Comparison of ENCODE assay signal across 19 cellular contexts in genomic region chr4:74499986-74500781, GRCh38. TPM values are rescaled to one million over a fixed set of nuclear protein-coding genes. Genes with fewer than 3 reads are reported as not detected.
DNase-seq lines count a peak whose midpoint lies in the region; ATAC-seq, FAIRE-seq and TF ChIP-seq lines count a peak whose summit lies in the region.
"Had no signal": no experiment of that assay in that cellular context is flagged by ENCODE, and none has a peak within 500 bp of the region (broad histone marks: within the 10 kb centered on the region; RNA-seq: fewer than 3 reads in every experiment).

No MANE protein-coding gene starts in this region.

- H4K20me1 ChIP-seq in endothelial cell of umbilical vein (replicated peaks; ENCODE audit: control insufficient read depth, extremely low read depth, insufficient read depth, low read length) = no peaks in the 10 kb centered on the region

- dilution Hi-C loops in endothelial cell of umbilical vein (cut with MboI; ENCODE audit: extremely low pct_ligation_motif_present, low sequenced_read_pairs) = no loop called here

- H3K4me1 ChIP-seq in endothelial cell of umbilical vein (ENCODE audit: control insufficient read depth, extremely low read depth, insufficient read depth, low read length) = peaks cover 23% of the 10 kb centered on the region
- H3K4me1 ChIP-seq in aorta (ENCODE audit: control insufficient read depth in 1 of 2, insufficient read depth in 2 of 2, low read length in 2 of 2) = no peaks in the 10 kb centered on the region
- H3K4me1 ChIP-seq: gastrocnemius medialis, HAP-1, psoas muscle, suprapubic skin had no signal

- H3K9me1 ChIP-seq in endothelial cell of umbilical vein (replicated peaks; ENCODE audit: control insufficient read depth, extremely low read depth, insufficient read depth, low read length) = no peaks in the 10 kb centered on the region

- H3K4me3 ChIP-seq in endothelial cell of umbilical vein (replicated peaks in 1 of 3; ENCODE audit: insufficient read depth in 1 of 3, low read depth in 1 of 3, low read length in 3 of 3) = no peak overlapping the region
- no peak overlapping the region for H3K4me3 ChIP-seq in aorta (ENCODE audit: low read length in 2 of 2)
- H3K4me3 ChIP-seq: gastrocnemius medialis, HAP-1, psoas muscle, suprapubic skin had no signal

- FAIRE-seq in endothelial cell of umbilical vein (lab: Jason Lieb, UNC) = no peak
- FAIRE-seq: colon, HTR-8/SVneo had no signal

- H3K27me3 ChIP-seq in endothelial cell of umbilical vein (ENCODE audit: control insufficient read depth in 2 of 2, insufficient read depth in 2 of 2, low read length in 2 of 2) (no peaks in the 10 kb centered on the region), aorta (ENCODE audit: control insufficient read depth in 1 of 2, insufficient read depth in 2 of 2, low read length in 1 of 2) (no peaks in the 10 kb centered on the region)
- H3K27me3 ChIP-seq: gastrocnemius medialis, suprapubic skin had no signal

- intact Hi-C loops in endothelial cell of umbilical vein (cut with micrococcal nuclease) (no loop called here), aorta (cut with DNase I) (no loop called here)

- no peak overlapping the region for H3K4me3 Mint-ChIP-seq in stimulated activated naive CD8-positive, alpha-beta T cell treated with anti-CD3 and anti-CD28 coated beads, Interleukin-15, amount 100 ng/mL, for 72 hours

- WGBS in aorta, 2 donors = 88 to 94% methylated on average over 4 of the region's 4 CpGs

- H3K4me2 ChIP-seq in endothelial cell of umbilical vein (ENCODE audit: insufficient read depth, low read length) = no peak overlapping the region

- H3K9ac ChIP-seq in endothelial cell of umbilical vein (replicated peaks; ENCODE audit: extremely low read depth, insufficient read depth, low read length) = no peak overlapping the region

- no peaks in the 10 kb centered on the region for H3K4me1 Mint-ChIP-seq in stimulated activated naive CD8-positive, alpha-beta T cell treated with anti-CD3 and anti-CD28 coated beads, Interleukin-15, amount 100 ng/mL, for 72 hours

- POLR2A ChIA-PET in endothelial cell of umbilical vein (lab: Charles Lee) = no interaction called here

- no peak for TF ChIP-seq POLR2A in endothelial cell of umbilical vein (IDR thresholded peaks at IDR 0.05; ENCODE audit: low read depth, low read length)

- no peak for DNase-seq in stimulated activated naive CD8-positive, alpha-beta T cell treated with anti-CD3 and anti-CD28 coated beads, Interleukin-15, Interleukin-2, amounts not matched to agents 100 U/mL and 50 U/mL, for 24 hours
- no peak for DNase-seq in stimulated activated naive CD8-positive, alpha-beta T cell treated with anti-CD3 and anti-CD28 coated beads, Interleukin-15, amount 100 ng/mL, for 72 hours
- DNase-seq in endothelial cell of umbilical vein (ENCODE audit: low read depth, low spot score) = no peak
- DNase-seq in aorta = peak in 1 of 2 donors; percentile 23
- no peak for DNase-seq in stimulated activated CD8-positive, alpha-beta memory T cell treated with anti-CD3 and anti-CD28 coated beads, Interleukin-4, amount 100 ng/mL, for 48 hours
- no peak for DNase-seq in iPS-NIHi11 (ENCODE audit: low spot score)
- DNase-seq: activated CD4-positive, alpha-beta T cell treated with anti-CD3 and anti-CD28 coated beads, Interleukin-2, amount 50 U/mL, for 1 hour; activated naive CD4-positive, alpha-beta T cell treated with Interleukin-2 at 50 U/mL for 16 hours; gastrocnemius medialis; psoas muscle; stimulated activated CD4-positive, alpha-beta T cell treated with anti-CD3 and anti-CD28 coated beads, Interleukin-4, amount 100 ng/mL, for 24 hours had no signal

- H3K27ac ChIP-seq in endothelial cell of umbilical vein (ENCODE audit: insufficient read depth, low read depth, low read length) (no peak overlapping the region), aorta (ENCODE audit: low read depth in 1 of 2, low read length in 2 of 2) (no peak overlapping the region)
- H3K27ac ChIP-seq: gastrocnemius medialis, psoas muscle, suprapubic skin had no signal

- CTCF ChIA-PET in endothelial cell of umbilical vein (lab: Charles Lee) = interaction anchor here (2.1 kb wide), 1 partner anchor 176 kb away, joined by 5 read pairs; no protein-coding TSS in a partner anchor

- peaks cover 25% of the 10 kb centered on the region for H3K27me3 Mint-ChIP-seq in stimulated activated naive CD8-positive, alpha-beta T cell treated with anti-CD3 and anti-CD28 coated beads, Interleukin-15, amount 100 ng/mL, for 72 hours

- BruUV-seq in endothelial cell of umbilical vein (replicated peaks; lab: Mats Ljungman, UMichigan) = no TSS peak

- ATAC-seq in stimulated activated naive CD8-positive, alpha-beta T cell treated with anti-CD3 and anti-CD28 coated beads, Interleukin-15, Interleukin-2, amounts not matched to agents 100 U/mL and 50 U/mL, for 24 hours = peak; percentile 3
- no peak for ATAC-seq in stimulated activated naive CD8-positive, alpha-beta T cell treated with anti-CD3 and anti-CD28 coated beads, Interleukin-15, amount 100 ng/mL, for 72 hours
- ATAC-seq in HG03378 (IDR thresholded peaks at IDR 0.05; ENCODE audit: unreplicated experiment) (peak; percentile 90), aorta (ENCODE audit: low FRiP score) (peak; percentile 36), HG02571 (IDR thresholded peaks at IDR 0.05; ENCODE audit: unreplicated experiment) (no peak)
- ATAC-seq: gastrocnemius medialis, psoas muscle, SK-N-SH treated with all-trans-retinoic acid at 6 μM for 48 hours had no signal

- no peak overlapping the region for H3K27ac Mint-ChIP-seq in stimulated activated naive CD8-positive, alpha-beta T cell treated with anti-CD3 and anti-CD28 coated beads, Interleukin-15, amount 100 ng/mL, for 72 hours

- no peaks in the 10 kb centered on the region for H3K9me3 Mint-ChIP-seq in stimulated activated naive CD8-positive, alpha-beta T cell treated with anti-CD3 and anti-CD28 coated beads, Interleukin-15, amount 100 ng/mL, for 72 hours

- TF ChIP-seq CTCF in endothelial cell of umbilical vein (IDR thresholded peaks at IDR 0.05; ENCODE audit: extremely low read depth in 1 of 2, insufficient read depth in 1 of 2, low read depth in 1 of 2, low read length in 2 of 2) = no peak

- H3K9me3 ChIP-seq in endothelial cell of umbilical vein (replicated peaks; ENCODE audit: control insufficient read depth, insufficient read depth, low read length) = no peaks in the 10 kb centered on the region
- peaks cover 8% of the 10 kb centered on the region for H3K9me3 ChIP-seq in aorta (ENCODE audit: control insufficient read depth, low read length)
- H3K9me3 ChIP-seq: gastrocnemius medialis, HAP-1, psoas muscle, suprapubic skin had no signal

- no peaks in the 10 kb centered on the region for H3K79me2 ChIP-seq in endothelial cell of umbilical vein (ENCODE audit: control insufficient read depth, insufficient read depth, low read length)

- no peaks in the 10 kb centered on the region for H3K36me3 ChIP-seq in endothelial cell of umbilical vein (ENCODE audit: control insufficient read depth in 2 of 2, extremely low read depth in 1 of 2, insufficient read depth in 2 of 2, low read length in 2 of 2)
- H3K36me3 ChIP-seq in aorta (ENCODE audit: control insufficient read depth in 1 of 2, insufficient read depth in 2 of 2, low read length in 1 of 2) = no peaks in the 10 kb centered on the region
- H3K36me3 ChIP-seq: gastrocnemius medialis, HAP-1, suprapubic skin had no signal

- peak overlapping the region; percentile 16 for H2AFZ ChIP-seq in endothelial cell of umbilical vein (ENCODE audit: low read depth, low read length)

TF ChIP-seq in endothelial cell of umbilical vein, 7 proteins besides CTCF, POLR2A, EP300 and RAD21:
- TF ChIP-seq FOS (IDR thresholded peaks at IDR 0.05; ENCODE audit: borderline replicate concordance, insufficient read depth, low read length) = no peak
- TF ChIP-seq GATA2 (IDR thresholded peaks at IDR 0.05; ENCODE audit: insufficient read depth, insufficient read length, low read depth, low read length) = no peak
- TF ChIP-seq, protein P1, sequence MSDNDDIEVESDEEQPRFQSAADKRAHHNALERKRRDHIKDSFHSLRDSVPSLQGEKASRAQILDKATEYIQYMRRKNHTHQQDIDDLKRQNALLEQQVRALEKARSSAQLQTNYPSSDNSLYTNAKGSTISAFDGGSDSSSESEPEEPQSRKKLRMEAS (IDR thresholded peaks at IDR 0.05; ENCODE audit: insufficient read depth, insufficient read length) = no peak
- TF ChIP-seq JUN (IDR thresholded peaks at IDR 0.05; ENCODE audit: borderline replicate concordance, insufficient read depth, insufficient read length, low read depth) = no peak
- no peak for TF ChIP-seq POLR2AphosphoS5 (IDR thresholded peaks at IDR 0.05; ENCODE audit: insufficient read depth, low read depth, low read length)
- no peak for TF ChIP-seq MYC (IDR thresholded peaks at IDR 0.05; ENCODE audit: low read depth, low read length)
- no peak for TF ChIP-seq EZH2 (IDR thresholded peaks at IDR 0.05; ENCODE audit: borderline replicate concordance, low read depth, low read length, severe bottlenecking)

RNA-seq across cellular contexts. Expression of gene AREG, which starts 55.2 kb away (rescaled TPM):
- total RNA-seq in endothelial cell of umbilical vein (0.46 and 0.55 TPM in 2 replicates), aorta (10 to 100 TPM in 1 of 2 donors, under 1 TPM in 1; 0.57 to 22.4 TPM)
- polyA plus RNA-seq in endothelial cell of umbilical vein (0.11 and 0.17 TPM in 2 replicates), aorta (1 to 10 TPM; 1.4 to 2.4 TPM)
- 0.18 and 0.23 TPM in 2 replicates for polyA plus RNA-seq in endothelial cell of umbilical vein (2011; cell fraction: cytosol; rRNA removed)
- 0.29 and 0.58 TPM in 2 replicates for polyA plus RNA-seq in endothelial cell of umbilical vein (2011; cell fraction: nucleus; rRNA removed)
- polyA plus RNA-seq in endothelial cell of umbilical vein (2012) = 0.13 and 0.27 TPM in 2 replicates
- polyA minus RNA-seq in endothelial cell of umbilical vein = 1.2 TPM in 1 of 2 replicates, not detected in the other
- 3.5 TPM for polyA minus RNA-seq in endothelial cell of umbilical vein (2011; cell fraction: cytosol; rRNA and poly(A)+ RNA removed)
- polyA minus RNA-seq in endothelial cell of umbilical vein (2011; cell fraction: nucleus; rRNA and poly(A)+ RNA removed) = 0.48 TPM in 1 of 2 replicates, not detected in the other
- total RNA-seq: A673 had no signal

Comparison
In these comparisons a context has a peak if more than half of its experiments do, and no peak if none do; other contexts are left out.
1. ATAC-seq: peak in stimulated activated naive CD8-positive, alpha-beta T cell treated with anti-CD3 and anti-CD28 coated beads, Interleukin-15, Interleukin-2, amounts not matched to agents 100 U/mL and 50 U/mL, for 24 hours (single experiment), HG03378 (single experiment) and aorta (single experiment); none in stimulated activated naive CD8-positive, alpha-beta T cell treated with anti-CD3 and anti-CD28 coated beads, Interleukin-15, amount 100 ng/mL, for 72 hours (single experiment) and HG02571 (single experiment).